Comparison of ENCODE assay signal across 14 cellular contexts in genomic region chr7:150788474-150789269, GRCh38. TPM values are rescaled to one million over a fixed set of nuclear protein-coding genes. Genes with fewer than 3 reads are reported as not detected.
DNase-seq lines count a peak whose midpoint lies in the region; ATAC-seq and TF ChIP-seq lines count a peak whose summit lies in the region.
"Had no signal": no experiment of that assay in that cellular context is flagged by ENCODE, and none has a peak within 500 bp of the region (broad histone marks: within the 10 kb centered on the region; RNA-seq: fewer than 3 reads in every experiment).

No MANE protein-coding gene starts in this region.

- peak overlapping the region; percentile 27 for H3K9ac ChIP-seq in neuronal stem cell (ENCODE audit: low read depth, low read length, poor library complexity)

- H3K4me3 Mint-ChIP-seq in MCF 10A (ENCODE audit: unreplicated experiment), result no peak overlapping the region
- H3K4me3 Mint-ChIP-seq: endodermal cell, natural killer cell had no signal

- H3K4me1 Mint-ChIP-seq in MCF 10A (ENCODE audit: insufficient read depth, unreplicated experiment), result no peaks in the 10 kb centered on the region
- H3K4me1 Mint-ChIP-seq: endodermal cell, natural killer cell had no signal

- H3K27ac Mint-ChIP-seq in MCF 10A (ENCODE audit: low read depth, unreplicated experiment), result no peak overlapping the region
- H3K27ac Mint-ChIP-seq: endodermal cell, natural killer cell had no signal

- no peak overlapping the region for H3K23ac ChIP-seq in neuronal stem cell (ENCODE audit: low read depth, low read length, poor library complexity)

- no peak overlapping the region for H4K8ac ChIP-seq in neuronal stem cell (ENCODE audit: low read depth, low read length)

- no TSS peak for BruUV-seq in MCF 10A (replicated peaks; lab: Mats Ljungman, UMichigan)

- no peak overlapping the region for H3K4ac ChIP-seq in neuronal stem cell (ENCODE audit: low read length)

- H3K4me1 ChIP-seq in breast epithelium, result no peaks in the 10 kb centered on the region
- no peaks in the 10 kb centered on the region for H3K4me1 ChIP-seq in neuronal stem cell (ENCODE audit: control insufficient read depth in 2 of 2, insufficient read depth in 1 of 2, low read depth in 1 of 2, low read length in 2 of 2)
- H3K4me1 ChIP-seq in uterus, result no peaks in the 10 kb centered on the region

- H3K4me3 ChIP-seq in breast epithelium, result no peak overlapping the region
- H3K4me3 ChIP-seq in fibroblast of mammary gland (ENCODE audit: control insufficient read depth, low read depth, low read length), result no peak overlapping the region
- no peak overlapping the region for H3K4me3 ChIP-seq in neuronal stem cell (ENCODE audit: low read length in 2 of 2)
- no peak overlapping the region for H3K4me3 ChIP-seq in uterus

- WGBS in neuronal stem cell (ENCODE audit: extremely low coverage in 2 of 2, insufficient read length in 2 of 2, insufficient replicate concordance in 1 of 2), 2 donors, result no CpG with 5 or more reads among the region's 9 CpGs

- no peak overlapping the region for H2AFZ ChIP-seq in neuronal stem cell (ENCODE audit: low read length)

- H3K14ac ChIP-seq in neuronal stem cell (ENCODE audit: low read length), result no peak overlapping the region

- peaks cover 42% of the 10 kb centered on the region for H3K27me3 Mint-ChIP-seq in MCF 10A (ENCODE audit: insufficient read depth, unreplicated experiment)

- no peak overlapping the region for H2BK120ac ChIP-seq in neuronal stem cell (ENCODE audit: low read depth, low read length)

- no peak overlapping the region for H2AK5ac ChIP-seq in neuronal stem cell (ENCODE audit: low read depth, low read length)

- H4K91ac ChIP-seq in neuronal stem cell (ENCODE audit: low read depth, low read length, poor library complexity), result no peak overlapping the region

- H3K27me3 ChIP-seq in breast epithelium, result no peaks in the 10 kb centered on the region
- peaks cover 0 to 42% (median 0%) of the 10 kb centered on the region in 3 experiments for H3K27me3 ChIP-seq in neuronal stem cell (ENCODE audit: control insufficient read depth in 3 of 3, insufficient read depth in 3 of 3, low read depth in 1 of 3, low read length in 3 of 3)
- H3K27me3 ChIP-seq in uterus, result no peaks in the 10 kb centered on the region

- ATAC-seq in HG02642 (IDR thresholded peaks at IDR 0.05; ENCODE audit: poor library complexity, unreplicated experiment), result no peak
- ATAC-seq: PC-3 had no signal

- no peaks in the 10 kb centered on the region for H3K79me1 ChIP-seq in neuronal stem cell (ENCODE audit: low read depth, low read length)

- no peak overlapping the region for H2BK15ac ChIP-seq in neuronal stem cell (ENCODE audit: low read length)

- H3K4me2 ChIP-seq in neuronal stem cell (ENCODE audit: insufficient read depth, low read length, poor library complexity, severe bottlenecking), result no peak overlapping the region

- H2BK5ac ChIP-seq in neuronal stem cell (ENCODE audit: low read length), result no peak overlapping the region

- no peak for DNase-seq in breast epithelium (ENCODE audit: low spot score in 2 of 2)
- no peak for DNase-seq in MCF 10A (ENCODE audit: unreplicated experiment)
- peak; percentile 95 for DNase-seq in fibroblast of mammary gland (ENCODE audit: low read depth)
- DNase-seq in neuronal stem cell (ENCODE audit: low spot score), result no peak
- peak; percentile 44 to 72 for DNase-seq in uterus
- no peak for DNase-seq in HuH-7.5 (ENCODE audit: low spot score)
- no peak for DNase-seq in foreskin melanocyte
- DNase-seq: endodermal cell; natural killer cell; NCI-H187 treated with DMSO at 0.1 percent for 48 hours; PC-3; stimulated activated naive CD4-positive, alpha-beta T cell; T-helper 9 cell had no signal

- intact Hi-C loops in breast epithelium (cut with DNase I; ENCODE audit: low total_unique reads), result no loop called here
- intact Hi-C loops in MCF 10A (cut with micrococcal nuclease), result no loop called here
- intact Hi-C loops in uterus (cut with DNase I; ENCODE audit: low total_unique reads), result no loop called here

- CTCF ChIA-PET in MCF 10A (lab: Yijun Ruan, JAX), result interaction anchor here (1.0 to 2.4 kb wide), 3 partner anchors 10 to 89 kb away, joined by 3 to 9 read pairs (median 5); no protein-coding TSS in a partner anchor

- H3K9me3 Mint-ChIP-seq in MCF 10A (ENCODE audit: unreplicated experiment), result no peaks in the 10 kb centered on the region
- H3K9me3 Mint-ChIP-seq: endodermal cell, natural killer cell had no signal

- H2BK12ac ChIP-seq in neuronal stem cell (ENCODE audit: low read length), result no peak overlapping the region

- TF ChIP-seq POLR2A in breast epithelium (IDR thresholded peaks at IDR 0.05) (no peak), uterus (IDR thresholded peaks at IDR 0.05) (no peak)

- H3K36me3 Mint-ChIP-seq in MCF 10A (ENCODE audit: insufficient read depth, unreplicated experiment), result no peaks in the 10 kb centered on the region
- H3K36me3 Mint-ChIP-seq: natural killer cell had no signal

- POLR2A ChIA-PET in MCF 10A (lab: Yijun Ruan, JAX), result no interaction called here

- peak overlapping the region; percentile 75 to 90 for H3K27ac ChIP-seq in breast epithelium
- no peak overlapping the region for H3K27ac ChIP-seq in neuronal stem cell (replicated peaks; ENCODE audit: low read length)
- peak overlapping the region; percentile 44 to 73 for H3K27ac ChIP-seq in uterus

- H3K36me3 ChIP-seq in breast epithelium (no peaks in the 10 kb centered on the region), neuronal stem cell (replicated peaks in 1 of 2; ENCODE audit: control insufficient read depth in 2 of 2, insufficient read depth in 2 of 2, low read length in 2 of 2) (no peaks in the 10 kb centered on the region), uterus (no peaks in the 10 kb centered on the region)

- TF ChIP-seq CTCF in breast epithelium (IDR thresholded peaks at IDR 0.05) (no peak), MCF 10A (IDR thresholded peaks at IDR 0.05; ENCODE audit: unreplicated experiment) (no peak), fibroblast of mammary gland (conservative IDR thresholded peaks at IDR 0.05; ENCODE audit: control insufficient read depth, insufficient read depth, low read depth, low read length) (no peak), uterus (IDR thresholded peaks at IDR 0.05) (no peak)

- H3K18ac ChIP-seq in neuronal stem cell (ENCODE audit: low read length), result peak overlapping the region; percentile 18

- H3K9me3 ChIP-seq in breast epithelium, result no peaks in the 10 kb centered on the region
- no peaks in the 10 kb centered on the region for H3K9me3 ChIP-seq in neuronal stem cell (replicated peaks in 1 of 2; ENCODE audit: control insufficient read depth in 2 of 2, insufficient read depth in 1 of 2, low read depth in 1 of 2, low read length in 2 of 2)
- no peaks in the 10 kb centered on the region for H3K9me3 ChIP-seq in uterus

RNA-seq across cellular contexts. Expression of gene TMEM176B, which starts 11.5 kb away (rescaled TPM):
- total RNA-seq in breast epithelium (100 to 1,000 TPM in 1 of 3 donors, 10 to 100 TPM in 2; 49.1 to 105 (median 75.5) TPM), MCF 10A (2022) (0.42 TPM in 1 of 2 replicates, not detected in the other), uterus (10 to 100 TPM; 10.2 to 34.1 (median 29.4) TPM)
- polyA plus RNA-seq in neuronal stem cell (2013, experiment 1 of 2), result 1.2 TPM
- 1.1 TPM for polyA plus RNA-seq in neuronal stem cell (2013, experiment 2 of 2)
- total RNA-seq: PC-3 had no signal

RNA-seq across cellular contexts. Expression of gene TMEM176A, which starts 11.9 kb away (rescaled TPM):
- total RNA-seq in breast epithelium (10 to 100 TPM; 28.3 to 66.5 (median 42.6) TPM), MCF 10A (2022) (not detected in 2 replicates), uterus (10 to 100 TPM in 3 of 4 donors, 1 to 10 TPM in 1; 7.7 to 48.2 (median 17.0) TPM)
- 0.59 TPM for polyA plus RNA-seq in neuronal stem cell (2013, experiment 1 of 2)
- 0.53 TPM for polyA plus RNA-seq in neuronal stem cell (2013, experiment 2 of 2)
- total RNA-seq: endodermal cell, PC-3 had no signal

RNA-seq across cellular contexts. Expression of gene GIMAP5, which starts 51.5 kb away (rescaled TPM):
- total RNA-seq in breast epithelium (10 to 100 TPM; 18.7 to 36.0 (median 30.5) TPM), MCF 10A (2022) (not detected in 2 replicates), uterus (100 to 1,000 TPM in 1 of 4 donors, 10 to 100 TPM in 3; 20.4 to 103 (median 31.9) TPM)
- polyA plus RNA-seq in neuronal stem cell (2013, experiment 1 of 2), result not detected
- polyA plus RNA-seq in neuronal stem cell (2013, experiment 2 of 2), result not detected
- total RNA-seq: endodermal cell, PC-3 had no signal

Comparison
In these comparisons a context has a peak if more than half of its experiments do, and no peak if none do; other contexts are left out.
1. RNA of gene GIMAP5, which starts 51.5 kb away (total RNA-seq): 20.4 to 103 TPM in uterus and 18.7 to 36.0 TPM in breast epithelium; not detected in MCF 10A; every median in the first group is over 10 times any median in the second.
2. DNase-seq: peak in fibroblast of mammary gland (single experiment) and uterus (2 of 2); none in breast epithelium (0 of 2), MCF 10A (single experiment), neuronal stem cell (single experiment), HuH-7.5 (single experiment) and foreskin melanocyte (single experiment).